8 cellular contexts compared by ENCODE assay signal in genomic region chr17:81636505-81637288, GRCh38. TPM values are rescaled to one million over a fixed set of nuclear protein-coding genes. Genes with fewer than 3 reads are reported as not detected.
DNase-seq lines count a peak whose midpoint lies in the region; ATAC-seq and TF ChIP-seq lines count a peak whose summit lies in the region.

NPLOC4 (minus strand) TSS chr17:81637112; CDS start chr17:81636930, 182 bp downstream.
TSPAN10 (plus strand) TSS chr17:81637196; CDS start chr17:81642413, 5,217 bp downstream.

- no peaks in the 10 kb centered on the region for H3K9me3 Mint-ChIP-seq in activated B cell treated with CpG ODN at 0.5 μM for 24 hours

- peaks cover 7% of the 10 kb centered on the region for H3K36me3 Mint-ChIP-seq in activated B cell treated with CpG ODN at 0.5 μM for 24 hours (ENCODE audit: low read depth)

- POLR2A ChIA-PET in activated B cell treated with CpG ODN at 0.5 μM for 24 hours (lab: Charles Lee): interaction anchor here (0.6 to 1.2 kb wide), 5 partner anchors 16 to 632 kb away, joined by 3 to 10 read pairs (median 4); partner anchors contain the start of genes CCDC137, MCRIP1 and OXLD1

- peak within 1 kb of the TSS; percentile 95 for H3K4me3 Mint-ChIP-seq in activated B cell treated with CpG ODN at 0.5 μM for 24 hours

- H3K4me1 Mint-ChIP-seq in activated B cell treated with CpG ODN at 0.5 μM for 24 hours: peaks cover 21% of the 10 kb centered on the region

- CTCF ChIA-PET in activated B cell treated with CpG ODN at 0.5 μM for 24 hours (lab: Charles Lee): interaction anchor here (1.0 kb wide), 1 partner anchor 234 kb away, joined by 3 read pairs; no protein-coding TSS in a partner anchor

- DNase-seq in SIG-M5 treated with dmso at 0.1 percent for 504 hours (lab: John Stamatoyannopoulos, UW; ENCODE audit: unreplicated experiment) (peak; percentile 83), SIG-M5 (lab: John Stamatoyannopoulos, UW) (no peak), NCI-H2196 (lab: John Stamatoyannopoulos, UW; ENCODE audit: unreplicated experiment) (peak; percentile 95), activated B cell treated with CpG ODN at 0.5 μM for 24 hours (peak; percentile 85), cardiac fibroblast (ENCODE audit: low read depth in 2 of 2) (peak; percentile 85 to 90), iris pigment epithelial cell (ENCODE audit: low read depth) (peak; percentile 78)
- DNase-seq in stimulated activated CD4-positive, alpha-beta T cell treated with anti-CD3 and anti-CD28 coated beads, Interleukin-12 subunit alpha, Interleukin-12 subunit beta, amount 100 ng/mL, for 24 hours (ENCODE audit: low read depth in 2 of 2): peak; percentile 77 to 80

- peak within 1 kb of the TSS; percentile 77 for H3K27ac Mint-ChIP-seq in activated B cell treated with CpG ODN at 0.5 μM for 24 hours

- peak within 1 kb of the TSS; percentile 65 to 91 for H3K4me3 ChIP-seq in cardiac fibroblast (replicated peaks in 1 of 2; ENCODE audit: low read depth in 2 of 2, low read length in 2 of 2)

- TF ChIP-seq CTCF in activated B cell treated with CpG ODN at 0.5 μM for 24 hours (IDR thresholded peaks at IDR 0.05): no peak
- no peak for TF ChIP-seq CTCF in cardiac fibroblast (IDR thresholded peaks at IDR 0.05; ENCODE audit: low read depth, low read length)

- intact Hi-C loops in activated B cell treated with CpG ODN at 0.5 μM for 24 hours (cut with micrococcal nuclease): loop anchor here (1.0 kb wide), 3 partner anchors 30 to 117 kb away; partner anchors contain the start of genes ARL16, CCDC137 and OXLD1

- no peaks in the 10 kb centered on the region for H3K27me3 Mint-ChIP-seq in activated B cell treated with CpG ODN at 0.5 μM for 24 hours

- ATAC-seq in HG03064 (IDR thresholded peaks at IDR 0.05; ENCODE audit: low read depth, unreplicated experiment) (peak; percentile 72), activated B cell treated with CpG ODN at 0.5 μM for 24 hours (ENCODE audit: low read depth) (peak; percentile 89)

RNA-seq across cellular contexts. Expression of gene NPLOC4, which starts in this region (rescaled TPM):
- total RNA-seq in activated B cell treated with CpG ODN at 0.5 μM for 24 hours: 96.8 and 132 TPM in 2 replicates

RNA-seq across cellular contexts. Expression of gene TSPAN10, which starts in this region (rescaled TPM):
- 0.34 and 0.95 TPM in 2 replicates for total RNA-seq in activated B cell treated with CpG ODN at 0.5 μM for 24 hours
